10 cellular contexts compared by ENCODE assay signal in genomic region chr1:1554926-1555915, GRCh38. TPM values are rescaled to one million over a fixed set of nuclear protein-coding genes. Genes with fewer than 3 reads are reported as not detected.
DNase-seq lines count a peak whose midpoint lies in the region; ATAC-seq, FAIRE-seq and TF ChIP-seq lines count a peak whose summit lies in the region.
"Had no signal": no experiment of that assay in that cellular context is flagged by ENCODE, and none has a peak within 500 bp of the region (broad histone marks: within the 10 kb centered on the region; RNA-seq: fewer than 3 reads in every experiment).

No MANE protein-coding gene starts in this region.

- H3K9me3 ChIP-seq in thyroid gland, result no peaks in the 10 kb centered on the region
- no peaks in the 10 kb centered on the region for H3K9me3 ChIP-seq in ascending aorta
- no peaks in the 10 kb centered on the region for H3K9me3 ChIP-seq in kidney (ENCODE audit: control insufficient read depth in 1 of 2, low read length in 2 of 2)

- no peaks in the 10 kb centered on the region for H3K36me3 ChIP-seq in thyroid gland
- peaks cover 4 to 7% of the 10 kb centered on the region in 2 donors for H3K36me3 ChIP-seq in ascending aorta
- no peaks in the 10 kb centered on the region for H3K36me3 ChIP-seq in kidney (ENCODE audit: control insufficient read depth in 1 of 2, insufficient read depth in 2 of 2, low read length in 2 of 2)

- no peaks in the 10 kb centered on the region for H3K36me3 Mint-ChIP-seq in activated naive CD4-positive, alpha-beta T cell treated with anti-CD3 and anti-CD28 coated beads, Interleukin-2, amount 50 U/mL, for 72 hours
- peaks cover 7% of the 10 kb centered on the region for H3K36me3 Mint-ChIP-seq in activated naive CD4-positive, alpha-beta T cell treated with anti-CD3 and anti-CD28 coated beads, Interleukin-2, amount 10 ng/mL, durations not matched to agents 7 days and 5 days

- no peaks in the 10 kb centered on the region for H3K27me3 ChIP-seq in thyroid gland
- H3K27me3 ChIP-seq in ascending aorta, result no peaks in the 10 kb centered on the region

- H3K4me3 ChIP-seq in thyroid gland (replicated peaks in 1 of 3) (no peak overlapping the region), ascending aorta (no peak overlapping the region), kidney (ENCODE audit: low read length in 2 of 2) (no peak overlapping the region)

- H3K27ac ChIP-seq in thyroid gland, result peak overlapping the region; percentile 78 to 86 (median 83)
- H3K27ac ChIP-seq in ascending aorta, result no peak overlapping the region
- H3K27ac ChIP-seq in kidney (ENCODE audit: low read depth in 2 of 2, low read length in 2 of 2), result no peak overlapping the region

- intact Hi-C loops in thyroid gland (cut with DNase I), result no loop called here
- intact Hi-C loops in ascending aorta (cut with DNase I), result no loop called here
- intact Hi-C loops in kidney (cut with DNase I), result no loop called here

- H3K4me1 ChIP-seq in thyroid gland, result peaks cover 38 to 53% of the 10 kb centered on the region in 2 donors
- no peaks in the 10 kb centered on the region for H3K4me1 ChIP-seq in ascending aorta
- no peaks in the 10 kb centered on the region for H3K4me1 ChIP-seq in kidney (ENCODE audit: control insufficient read depth in 1 of 2, insufficient read depth in 1 of 2, low read depth in 1 of 2, low read length in 2 of 2)

- no peaks in the 10 kb centered on the region for H3K27me3 Mint-ChIP-seq in activated naive CD4-positive, alpha-beta T cell treated with anti-CD3 and anti-CD28 coated beads, Interleukin-2, amount 10 ng/mL, durations not matched to agents 7 days and 5 days

- FAIRE-seq in kidney (lab: Jason Lieb, UNC), result no peak
- FAIRE-seq: TTC549 had no signal

- CTCF ChIA-PET in activated naive CD4-positive, alpha-beta T cell treated with anti-CD3 and anti-CD28 coated beads, Interleukin-2, amount 10 ng/mL, durations not matched to agents 7 days and 5 days (lab: Charles Lee), result no interaction called here

- WGBS in thyroid gland, 2 donors, result 56 to 65% methylated on average over 21 to 27 of the region's 31 CpGs

- no peak for TF ChIP-seq CTCF in thyroid gland (IDR thresholded peaks at IDR 0.05)
- no peak for TF ChIP-seq CTCF in ascending aorta (IDR thresholded peaks at IDR 0.05)
- TF ChIP-seq CTCF in kidney (IDR thresholded peaks at IDR 0.05; ENCODE audit: borderline replicate concordance, extremely low read depth, insufficient read depth), result no peak

- no peak overlapping the region for H3K4me3 Mint-ChIP-seq in activated naive CD4-positive, alpha-beta T cell treated with anti-CD3 and anti-CD28 coated beads, Interleukin-2, amount 10 ng/mL, durations not matched to agents 7 days and 5 days

- DNase-seq in activated naive CD4-positive, alpha-beta T cell treated with anti-CD3 and anti-CD28 coated beads, Interleukin-2, amount 50 U/mL, for 72 hours (ENCODE audit: low spot score in 2 of 2), result no peak
- DNase-seq in activated naive CD4-positive, alpha-beta T cell treated with anti-CD3 and anti-CD28 coated beads, Interleukin-2, amount 10 ng/mL, durations not matched to agents 7 days and 5 days, result no peak
- DNase-seq in amniotic epithelial cell (ENCODE audit: low read depth) (peak; percentile 84), iris pigment epithelial cell (ENCODE audit: low read depth) (peak; percentile 91), thyroid gland (peak; percentile 57 to 77), ascending aorta (ENCODE audit: low spot score in 2 of 2) (no peak), kidney (no peak)
- DNase-seq: NCI-H1417 treated with DMSO at 0.1 percent for 48 hours had no signal

- no peaks in the 10 kb centered on the region for H3K9me3 Mint-ChIP-seq in activated naive CD4-positive, alpha-beta T cell treated with anti-CD3 and anti-CD28 coated beads, Interleukin-2, amount 50 U/mL, for 72 hours
- H3K9me3 Mint-ChIP-seq in activated naive CD4-positive, alpha-beta T cell treated with anti-CD3 and anti-CD28 coated beads, Interleukin-2, amount 10 ng/mL, durations not matched to agents 7 days and 5 days, result no peaks in the 10 kb centered on the region

- no peaks in the 10 kb centered on the region for H3K4me1 Mint-ChIP-seq in activated naive CD4-positive, alpha-beta T cell treated with anti-CD3 and anti-CD28 coated beads, Interleukin-2, amount 10 ng/mL, durations not matched to agents 7 days and 5 days

- TF ChIP-seq POLR2A in thyroid gland (IDR thresholded peaks at IDR 0.05), result no peak

- peak in 1 of 2 donors; percentile 9 for ATAC-seq in activated naive CD4-positive, alpha-beta T cell treated with anti-CD3 and anti-CD28 coated beads, Interleukin-2, amount 50 U/mL, for 72 hours
- no peak for ATAC-seq in HG02798 (IDR thresholded peaks at IDR 0.05; ENCODE audit: poor library complexity, unreplicated experiment)

- no peak overlapping the region for H3K9ac ChIP-seq in kidney (ENCODE audit: low read length in 2 of 2)

- H3K27ac Mint-ChIP-seq in activated naive CD4-positive, alpha-beta T cell treated with anti-CD3 and anti-CD28 coated beads, Interleukin-2, amount 50 U/mL, for 72 hours, result peak overlapping the region; percentile 71 to 94
- H3K27ac Mint-ChIP-seq in activated naive CD4-positive, alpha-beta T cell treated with anti-CD3 and anti-CD28 coated beads, Interleukin-2, amount 10 ng/mL, durations not matched to agents 7 days and 5 days, result no peak overlapping the region

RNA-seq across cellular contexts. Expression of gene TMEM240, which starts 14.8 kb away (rescaled TPM):
- under 1 TPM; 0.41 to 0.58 TPM for total RNA-seq in activated naive CD4-positive, alpha-beta T cell treated with anti-CD3 and anti-CD28 coated beads, Interleukin-2, amount 50 U/mL, for 72 hours
- 1 to 10 TPM; 1.2 to 4.5 (median 1.3) TPM for total RNA-seq in thyroid gland
- not detected for total RNA-seq in ascending aorta
- total RNA-seq in kidney, result 1.9 TPM
- polyA plus RNA-seq in kidney (ENCODE audit: insufficient read depth, low read depth, low replicate concordance), result 1.7 TPM

RNA-seq across cellular contexts. Expression of gene SSU72, which starts 19.4 kb away (rescaled TPM):
- total RNA-seq in activated naive CD4-positive, alpha-beta T cell treated with anti-CD3 and anti-CD28 coated beads, Interleukin-2, amount 50 U/mL, for 72 hours, result 100 to 1,000 TPM in 1 of 2 donors, 10 to 100 TPM in 1; 82.9 to 121 TPM
- total RNA-seq in thyroid gland (100 to 1,000 TPM; 204 to 294 (median 241) TPM), ascending aorta (50.1 TPM), kidney (102 TPM)
- 143 TPM for polyA plus RNA-seq in kidney (ENCODE audit: insufficient read depth, low read depth, low replicate concordance)

RNA-seq across cellular contexts. Expression of gene ATAD3A, which starts 43.3 kb away (rescaled TPM):
- total RNA-seq in activated naive CD4-positive, alpha-beta T cell treated with anti-CD3 and anti-CD28 coated beads, Interleukin-2, amount 50 U/mL, for 72 hours, result 10 to 100 TPM; 35.7 to 39.7 TPM
- total RNA-seq in thyroid gland (10 to 100 TPM; 21.6 to 34.2 (median 28.5) TPM), ascending aorta (46.3 TPM), kidney (19.1 TPM)
- 17.5 TPM for polyA plus RNA-seq in kidney (ENCODE audit: insufficient read depth, low read depth, low replicate concordance)

RNA-seq across cellular contexts. Expression of gene FNDC10, which starts 44.7 kb away (rescaled TPM):
- total RNA-seq in activated naive CD4-positive, alpha-beta T cell treated with anti-CD3 and anti-CD28 coated beads, Interleukin-2, amount 50 U/mL, for 72 hours, result 1 to 10 TPM in 1 of 2 donors, under 1 TPM in 1; 0.18 to 2.9 TPM
- total RNA-seq in thyroid gland (1 to 10 TPM; 1.0 to 9.9 (median 5.3) TPM), ascending aorta (1.8 TPM), kidney (2.6 TPM)
- polyA plus RNA-seq in kidney (ENCODE audit: insufficient read depth, low read depth, low replicate concordance), result 18.2 TPM

Comparison
In these comparisons a context has a peak if more than half of its experiments do, and no peak if none do; other contexts are left out.
1. DNase-seq: peak in amniotic epithelial cell (single experiment), iris pigment epithelial cell (single experiment) and thyroid gland (2 of 2); none in activated naive CD4-positive, alpha-beta T cell treated with anti-CD3 and anti-CD28 coated beads, Interleukin-2, amount 50 U/mL, for 72 hours (0 of 2), activated naive CD4-positive, alpha-beta T cell treated with anti-CD3 and anti-CD28 coated beads, Interleukin-2, amount 10 ng/mL, durations not matched to agents 7 days and 5 days (single experiment), ascending aorta (0 of 2) and kidney (single experiment).
2. H3K27ac ChIP-seq: peak in thyroid gland (3 of 3); none in ascending aorta (0 of 2) and kidney (0 of 2).